ENCODE assay signal across 9 cellular contexts in the genomic region with DNA sequence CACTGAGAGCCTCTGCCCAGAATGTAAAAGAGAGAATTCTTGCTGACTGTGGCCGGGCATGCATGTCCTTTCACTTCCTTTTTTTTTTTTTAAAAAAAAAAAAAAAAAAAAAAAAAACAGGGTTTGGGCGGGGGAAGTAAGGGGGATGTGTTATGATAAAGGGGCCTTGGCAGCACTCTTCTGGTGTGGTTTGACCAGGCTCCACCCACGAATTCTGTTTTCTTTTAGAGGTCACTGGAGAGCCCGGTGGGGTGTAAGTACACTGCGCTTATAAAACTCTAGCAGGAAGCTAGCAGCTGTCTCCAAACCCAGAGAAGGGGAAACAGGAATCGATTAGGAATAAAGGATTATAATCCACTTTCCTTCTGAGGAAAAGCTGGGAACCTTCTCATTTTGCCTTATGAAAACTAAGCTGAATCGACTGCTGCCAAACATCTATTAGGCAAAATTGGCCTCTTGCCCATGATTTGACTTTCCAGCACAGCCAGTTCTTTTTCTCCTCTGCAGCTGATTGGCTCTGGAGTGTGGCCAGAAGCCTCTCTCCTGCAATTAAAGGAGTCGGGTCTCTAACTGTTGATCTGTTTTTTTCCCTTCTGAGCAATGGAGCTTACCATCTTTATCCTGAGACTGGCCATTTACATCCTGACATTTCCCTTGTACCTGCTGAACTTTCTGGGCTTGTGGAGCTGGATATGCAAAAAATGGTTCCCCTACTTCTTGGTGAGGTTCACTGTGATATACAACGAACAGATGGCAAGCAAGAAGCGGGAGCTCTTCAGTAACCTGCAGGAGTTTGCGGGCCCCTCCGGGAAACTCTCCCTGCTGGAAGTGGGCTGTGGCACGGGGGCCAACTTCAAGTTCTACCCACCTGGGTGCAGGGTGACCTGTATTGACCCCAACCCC. TPM values are rescaled to one million over a fixed set of nuclear protein-coding genes. Genes with fewer than 3 reads are reported as not detected.
DNase-seq lines count a peak whose midpoint lies in the region; ATAC-seq and TF ChIP-seq lines count a peak whose summit lies in the region.
"Had no signal": no experiment of that assay in that cellular context is flagged by ENCODE, and none has a peak within 500 bp of the region (broad histone marks: within the 10 kb centered on the region; RNA-seq: fewer than 3 reads in every experiment).

No MANE protein-coding gene starts in this region.

- no peaks in the 10 kb centered on the region for H3K9me3 ChIP-seq in liver (ENCODE audit: control insufficient read depth in 4 of 4, low read length in 3 of 4)

- peak overlapping the region; percentile 63 to 100 (median 90) for H3K4me3 ChIP-seq in liver (ENCODE audit: low read depth in 1 of 3, low read length in 3 of 3)

- peak; percentile 78 for DNase-seq in AG08395 (ENCODE audit: low spot score)
- DNase-seq in NCI-H1092 (lab: John Stamatoyannopoulos, UW), result peak; percentile 86
- DNase-seq in ecto neural progenitor cell (ENCODE audit: low spot score), result peak; percentile 60
- DNase-seq in stimulated activated naive CD8-positive, alpha-beta T cell treated with anti-CD3 and anti-CD28 coated beads, Interleukin-15, Interleukin-2, amounts not matched to agents 100 U/mL and 50 U/mL, for 24 hours, result peak; percentile 50

- H3K9ac ChIP-seq in liver (ENCODE audit: low read depth in 1 of 2, low read length in 2 of 2), result peak overlapping the region; percentile 40 to 99

- no peaks in the 10 kb centered on the region for H3K27me3 ChIP-seq in liver (ENCODE audit: control insufficient read depth in 4 of 4, insufficient read depth in 4 of 4, low read length in 3 of 4)

- peak overlapping the region; percentile 65 to 91 for H3K27ac ChIP-seq in liver (ENCODE audit: low read depth in 1 of 2, low read length in 2 of 2)

- TF ChIP-seq CTCF in liver (IDR thresholded peaks at IDR 0.05; ENCODE audit: low read depth, low read length, missing input control), result no peak

- H3K36me3 ChIP-seq in liver (ENCODE audit: control insufficient read depth in 4 of 4, insufficient read depth in 3 of 4, low read depth in 1 of 4, low read length in 3 of 4), result peaks cover 0 to 3% (median 0%) of the 10 kb centered on the region in 4 donors

- H3K4me1 ChIP-seq in liver (ENCODE audit: control insufficient read depth in 4 of 4, insufficient read depth in 4 of 4, low read length in 3 of 4), result peaks cover 0 to 42% (median 32%) of the 10 kb centered on the region in 4 donors

- peak; percentile 24 to 47 for TF ChIP-seq RAD21 in liver (IDR thresholded peaks at IDR 0.05)

- 4% methylated on average over 13 of the region's 13 CpGs for WGBS in liver

- ATAC-seq in GM18498 (IDR thresholded peaks at IDR 0.05; ENCODE audit: unreplicated experiment), result peak; percentile 92
- peak; percentile 91 for ATAC-seq in HG02798 (IDR thresholded peaks at IDR 0.05; ENCODE audit: poor library complexity, unreplicated experiment)
- ATAC-seq in SK-N-SH treated with all-trans-retinoic acid at 6 μM for 48 hours, result peak; percentile 87
- ATAC-seq in stimulated activated naive CD8-positive, alpha-beta T cell treated with anti-CD3 and anti-CD28 coated beads, Interleukin-15, Interleukin-2, amounts not matched to agents 100 U/mL and 50 U/mL, for 24 hours, result peak; percentile 85

TF ChIP-seq in SK-N-SH treated with all-trans-retinoic acid at 6 μM for 48 hours, 23 proteins besides CTCF, POLR2A, EP300 and RAD21 (continues in another document):
- TF ChIP-seq GLIS3 (CRISPR knock-in tag; IDR thresholded peaks at IDR 0.05), result no peak
- TF ChIP-seq ZC3H10 (CRISPR knock-in tag; IDR thresholded peaks at IDR 0.05), result no peak
- TF ChIP-seq PATZ1 (CRISPR knock-in tag; IDR thresholded peaks at IDR 0.05; ENCODE audit: borderline replicate concordance), result no peak
- TF ChIP-seq PPARA (CRISPR knock-in tag; IDR thresholded peaks at IDR 0.05; ENCODE audit: borderline replicate concordance), result no peak
- TF ChIP-seq ZFP3 (CRISPR knock-in tag; IDR thresholded peaks at IDR 0.05), result no peak
- no peak for TF ChIP-seq POU6F1 (CRISPR knock-in tag; IDR thresholded peaks at IDR 0.05; ENCODE audit: borderline replicate concordance, low read depth)

TF ChIP-seq in liver, 16 proteins besides CTCF, POLR2A, EP300 and RAD21:
- TF ChIP-seq YY1 (IDR thresholded peaks at IDR 0.05), result peak; percentile 82
- TF ChIP-seq FOXA1 (IDR thresholded peaks at IDR 0.05), result no peak
- TF ChIP-seq RXRA (IDR thresholded peaks at IDR 0.05), result peak; percentile 11 to 50
- TF ChIP-seq ZBTB33 (IDR thresholded peaks at IDR 0.05), result no peak
- TF ChIP-seq FOXA2 (IDR thresholded peaks at IDR 0.05), result peak; percentile 8
- TF ChIP-seq, protein P1, sequence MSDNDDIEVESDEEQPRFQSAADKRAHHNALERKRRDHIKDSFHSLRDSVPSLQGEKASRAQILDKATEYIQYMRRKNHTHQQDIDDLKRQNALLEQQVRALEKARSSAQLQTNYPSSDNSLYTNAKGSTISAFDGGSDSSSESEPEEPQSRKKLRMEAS (IDR thresholded peaks at IDR 0.05), result no peak
- peak; percentile 65 for TF ChIP-seq TAF1 (conservative IDR thresholded peaks at IDR 0.05)
- TF ChIP-seq HNF4G (IDR thresholded peaks at IDR 0.05), result no peak
- TF ChIP-seq, protein P2, sequence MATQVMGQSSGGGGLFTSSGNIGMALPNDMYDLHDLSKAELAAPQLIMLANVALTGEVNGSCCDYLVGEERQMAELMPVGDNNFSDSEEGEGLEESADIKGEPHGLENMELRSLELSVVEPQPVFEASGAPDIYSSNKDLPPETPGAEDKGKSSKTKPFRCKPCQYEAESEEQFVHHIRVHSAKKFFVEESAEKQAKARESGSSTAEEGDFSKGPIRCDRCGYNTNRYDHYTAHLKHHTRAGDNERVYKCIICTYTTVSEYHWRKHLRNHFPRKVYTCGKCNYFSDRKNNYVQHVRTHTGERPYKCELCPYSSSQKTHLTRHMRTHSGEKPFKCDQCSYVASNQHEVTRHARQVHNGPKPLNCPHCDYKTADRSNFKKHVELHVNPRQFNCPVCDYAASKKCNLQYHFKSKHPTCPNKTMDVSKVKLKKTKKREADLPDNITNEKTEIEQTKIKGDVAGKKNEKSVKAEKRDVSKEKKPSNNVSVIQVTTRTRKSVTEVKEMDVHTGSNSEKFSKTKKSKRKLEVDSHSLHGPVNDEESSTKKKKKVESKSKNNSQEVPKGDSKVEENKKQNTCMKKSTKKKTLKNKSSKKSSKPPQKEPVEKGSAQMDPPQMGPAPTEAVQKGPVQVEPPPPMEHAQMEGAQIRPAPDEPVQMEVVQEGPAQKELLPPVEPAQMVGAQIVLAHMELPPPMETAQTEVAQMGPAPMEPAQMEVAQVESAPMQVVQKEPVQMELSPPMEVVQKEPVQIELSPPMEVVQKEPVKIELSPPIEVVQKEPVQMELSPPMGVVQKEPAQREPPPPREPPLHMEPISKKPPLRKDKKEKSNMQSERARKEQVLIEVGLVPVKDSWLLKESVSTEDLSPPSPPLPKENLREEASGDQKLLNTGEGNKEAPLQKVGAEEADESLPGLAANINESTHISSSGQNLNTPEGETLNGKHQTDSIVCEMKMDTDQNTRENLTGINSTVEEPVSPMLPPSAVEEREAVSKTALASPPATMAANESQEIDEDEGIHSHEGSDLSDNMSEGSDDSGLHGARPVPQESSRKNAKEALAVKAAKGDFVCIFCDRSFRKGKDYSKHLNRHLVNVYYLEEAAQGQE (IDR thresholded peaks at IDR 0.05), result peak; percentile 81
- TF ChIP-seq EGR1 (IDR thresholded peaks at IDR 0.05; ENCODE audit: low read depth in 2 of 2), result peak in 1 of 2 donors; percentile 38
- TF ChIP-seq HNF4A (conservative IDR thresholded peaks at IDR 0.05), result peak in 1 of 2 donors; percentile 48
- TF ChIP-seq NR2F2 (IDR thresholded peaks at IDR 0.05), result peak; percentile 42
- TF ChIP-seq GABPA (IDR thresholded peaks at IDR 0.05 in 1 of 2, conservative IDR thresholded peaks at IDR 0.05 in 1 of 2), result peak in 1 of 2 donors; percentile 27
- TF ChIP-seq, protein P3, sequence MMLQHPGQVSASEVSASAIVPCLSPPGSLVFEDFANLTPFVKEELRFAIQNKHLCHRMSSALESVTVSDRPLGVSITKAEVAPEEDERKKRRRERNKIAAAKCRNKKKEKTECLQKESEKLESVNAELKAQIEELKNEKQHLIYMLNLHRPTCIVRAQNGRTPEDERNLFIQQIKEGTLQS (IDR thresholded peaks at IDR 0.05), result no peak
- TF ChIP-seq JUND (IDR thresholded peaks at IDR 0.05), result peak in 1 of 2 donors; percentile 46
- peak; percentile 74 for TF ChIP-seq SP1 (IDR thresholded peaks at IDR 0.05)

RNA-seq across cellular contexts. Expression of gene HIGD1C, which starts 27.7 kb away (rescaled TPM):
- not detected for total RNA-seq in liver
- polyA plus RNA-seq in liver, result not detected
- total RNA-seq: T-helper 1 cell treated with Interleukin-12 subunit alpha and Interleukin-12 subunit beta and Interleukin-4 antibody, amounts not matched to agents 30 ng/mL and 1 ng/mL, for 36 hours had no signal

Comparison
In these comparisons a context has a peak if more than half of its experiments do, and no peak if none do; other contexts are left out.
1. Peak in every context shown above with its lines: DNase-seq, ATAC-seq, H3K4me3 ChIP-seq and H3K27ac ChIP-seq.